Comparison of ENCODE assay signal across 13 cellular contexts in the genomic region with DNA sequence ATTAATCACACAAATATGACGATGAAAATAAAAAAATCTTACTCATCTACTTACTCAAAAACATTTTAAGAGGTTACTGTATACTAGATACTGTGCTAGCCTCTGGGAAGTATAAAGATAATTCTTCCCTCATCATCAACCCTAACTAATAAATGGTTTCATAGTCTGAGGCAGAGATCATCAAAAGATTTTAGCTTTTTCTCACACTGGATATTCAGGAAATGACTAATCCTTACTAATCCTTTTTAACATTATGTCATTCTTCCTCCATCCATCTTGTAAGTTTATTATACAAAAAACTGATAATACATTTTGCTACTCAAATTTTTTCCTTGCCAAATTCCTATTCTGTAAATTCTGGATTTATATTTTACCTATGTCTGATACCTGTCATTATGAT. TPM values are rescaled to one million over a fixed set of nuclear protein-coding genes. Genes with fewer than 3 reads are reported as not detected.
DNase-seq lines count a peak whose midpoint lies in the region; ATAC-seq and TF ChIP-seq lines count a peak whose summit lies in the region.
"Had no signal": no experiment of that assay in that cellular context is flagged by ENCODE, and none has a peak within 500 bp of the region (broad histone marks: within the 10 kb centered on the region; RNA-seq: fewer than 3 reads in every experiment).

No MANE protein-coding gene starts in this region.

- no peaks in the 10 kb centered on the region for H3K9me3 ChIP-seq in lower lobe of right lung

- H3K36me3 ChIP-seq in lower lobe of right lung = peaks cover 25% of the 10 kb centered on the region

- no peak overlapping the region for H3K27ac ChIP-seq in lower lobe of right lung

- no peak overlapping the region for H3K4me3 ChIP-seq in lower lobe of right lung
- H3K4me3 ChIP-seq: GM23338 had no signal

- peaks cover 29% of the 10 kb centered on the region for H3K36me3 Mint-ChIP-seq in osteocyte (ENCODE audit: unreplicated experiment)

- H3K27me3 ChIP-seq in lower lobe of right lung (ENCODE audit: low read depth) = no peaks in the 10 kb centered on the region

- no peak for ATAC-seq in lower lobe of right lung
- ATAC-seq: GM23338, HepG2 had no signal

- TF ChIP-seq CTCF in osteocyte (IDR thresholded peaks at IDR 0.05) (no peak), GM10266 (IDR thresholded peaks at IDR 0.05; ENCODE audit: control insufficient read depth, insufficient read depth, low read depth, missing control alignments) (no peak), lower lobe of right lung (IDR thresholded peaks at IDR 0.05) (no peak), GM20000 (IDR thresholded peaks at IDR 0.05; ENCODE audit: extremely low read depth, missing control alignments) (no peak)

- H3K4me3 Mint-ChIP-seq in osteocyte (ENCODE audit: unreplicated experiment) = no peak overlapping the region
- H3K4me3 Mint-ChIP-seq: GM23338 had no signal

- H3K4me1 Mint-ChIP-seq in osteocyte (ENCODE audit: unreplicated experiment) = peaks cover 12% of the 10 kb centered on the region

- no peaks in the 10 kb centered on the region for H3K27me3 Mint-ChIP-seq in osteocyte (ENCODE audit: unreplicated experiment)

- no peaks in the 10 kb centered on the region for H3K4me1 ChIP-seq in lower lobe of right lung

- H3K27ac Mint-ChIP-seq in osteocyte (ENCODE audit: unreplicated experiment) = peak overlapping the region; percentile 66
- H3K27ac Mint-ChIP-seq: GM23338 had no signal

- DNase-seq in ELR (ENCODE audit: low read depth) (peak; percentile 90), RPMI7951 (ENCODE audit: low read depth) (peak; percentile 61), dermis blood vessel endothelial cell (peak; percentile 69), osteocyte (ENCODE audit: extremely low spot score, unreplicated experiment) (no peak), GM10266 (ENCODE audit: extremely low spot score) (no peak), lower lobe of right lung (no peak), GM20000 (ENCODE audit: low spot score) (no peak), T-helper 1 cell (no peak)
- DNase-seq: NCI-H1436 treated with DMSO at 0.1 percent for 48 hours; occipital lobe; stimulated activated naive CD4-positive, alpha-beta T cell treated with Interleukin-2 at 50 U/mL for 16 hours had no signal

- no peaks in the 10 kb centered on the region for H3K9me3 Mint-ChIP-seq in osteocyte (ENCODE audit: unreplicated experiment)
- H3K9me3 Mint-ChIP-seq: GM23338 had no signal

- intact Hi-C loops in lower lobe of right lung (cut with DNase I) = no loop called here

RNA-seq across cellular contexts. Expression of a gene that starts 29.7 kb away (rescaled TPM):
- 17.8 and 18.4 TPM in 2 replicates for total RNA-seq in RPMI7951 (2014; rRNA removed; shearing (Covaris generic))
- total RNA-seq in dermis blood vessel endothelial cell (19.6 and 24.2 TPM in 2 replicates), osteocyte (20.7 and 22.6 TPM in 2 replicates), lower lobe of right lung (17.7 TPM)

RNA-seq across cellular contexts. Expression of a gene that starts 30.2 kb away (rescaled TPM):
- total RNA-seq in RPMI7951 (2014; rRNA removed; shearing (Covaris generic)) = 40.6 and 46.3 TPM in 2 replicates
- total RNA-seq in dermis blood vessel endothelial cell (26.5 and 26.9 TPM in 2 replicates), osteocyte (28.4 and 31.2 TPM in 2 replicates), lower lobe of right lung (27.2 TPM)

RNA-seq across cellular contexts. Expression of a gene that starts 32.9 kb away (rescaled TPM):
- total RNA-seq in RPMI7951 (2014; rRNA removed; shearing (Covaris generic)) = 0.98 and 2.6 TPM in 2 replicates
- total RNA-seq in dermis blood vessel endothelial cell = 0.85 and 0.93 TPM in 2 replicates
- 0.42 and 0.64 TPM in 2 replicates for total RNA-seq in osteocyte
- 8.5 TPM for total RNA-seq in lower lobe of right lung
- total RNA-seq: GM23338, HepG2 had no signal

Comparison
In these comparisons a context has a peak if more than half of its experiments do, and no peak if none do; other contexts are left out.
1. DNase-seq: peak in ELR (single experiment), RPMI7951 (single experiment) and dermis blood vessel endothelial cell (single experiment); none in osteocyte (single experiment), GM10266 (single experiment), lower lobe of right lung (single experiment), GM20000 (single experiment) and T-helper 1 cell (0 of 5).